Comparison of ENCODE assay signal across 9 cellular contexts in the genomic region with DNA sequence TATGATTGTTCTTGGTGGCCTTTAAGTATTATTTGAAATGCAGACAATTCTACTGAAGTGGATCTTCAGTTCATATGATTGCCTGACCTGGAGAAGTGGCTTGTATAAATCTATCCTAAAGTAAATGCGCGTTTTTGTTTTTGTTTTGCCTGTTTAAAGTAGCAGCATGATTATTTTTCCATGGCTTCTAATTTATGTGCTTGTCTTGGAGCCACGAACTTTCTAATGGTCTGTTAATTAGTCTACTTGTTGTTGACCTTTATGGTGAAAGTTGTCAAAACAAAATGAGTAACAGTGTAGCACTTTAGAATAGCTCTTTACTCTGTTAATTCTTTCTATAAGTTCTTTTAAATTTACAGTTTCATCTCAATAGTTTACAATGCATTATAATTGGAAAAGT. TPM values are rescaled to one million over a fixed set of nuclear protein-coding genes. Genes with fewer than 3 reads are reported as not detected.
DNase-seq lines count a peak whose midpoint lies in the region; ATAC-seq and TF ChIP-seq lines count a peak whose summit lies in the region.
"Had no signal": no experiment of that assay in that cellular context is flagged by ENCODE, and none has a peak within 500 bp of the region (broad histone marks: within the 10 kb centered on the region; RNA-seq: fewer than 3 reads in every experiment).

No MANE protein-coding gene starts in this region.

- no peaks in the 10 kb centered on the region for H3K9me2 ChIP-seq in PC-9 (ENCODE audit: insufficient read depth)

- POLR2A ChIA-PET in PC-9 (lab: Charles Lee; ENCODE audit: unreplicated experiment) = no interaction called here

- DNase-seq in PC-9 = no peak
- no peak for DNase-seq in esophagus muscularis mucosa (ENCODE audit: extremely low spot score)
- DNase-seq in pons (ENCODE audit: low spot score) = peak; percentile 15
- DNase-seq in activated CD4-positive, CD25-positive, alpha-beta regulatory T cell treated with anti-CD3 and anti-CD28 coated beads, Interleukin-2, amount 50 U/mL, for 72 hours = no peak
- DNase-seq in hepatic stellate cell (ENCODE audit: low spot score) = no peak
- DNase-seq in stimulated activated naive CD4-positive, alpha-beta T cell (lab: John Stamatoyannopoulos, UW) = no peak
- DNase-seq: SIG-M5 had no signal

- intact Hi-C loops in PC-9 (cut with micrococcal nuclease; ENCODE audit: unreplicated experiment) = loop anchor here (2.0 kb wide), 1 partner anchor 57 kb away; the partner anchor contains the start of gene WIPI1
- intact Hi-C loops in esophagus muscularis mucosa (cut with DNase I) = no loop called here

- CTCF ChIA-PET in PC-9 (lab: Charles Lee) = no interaction called here

- no peak for TF ChIP-seq EP300 in esophagus muscularis mucosa (IDR thresholded peaks at IDR 0.05)

- peak overlapping the region; percentile 86 for H3K4me2 ChIP-seq in PC-9

- peaks cover 10% of the 10 kb centered on the region for H3K4me1 ChIP-seq in ES-I3 (ENCODE audit: insufficient read depth, low read length)
- peaks cover 20% of the 10 kb centered on the region for H3K4me1 ChIP-seq in PC-9 (replicated peaks; ENCODE audit: insufficient read depth)
- H3K4me1 ChIP-seq in esophagus muscularis mucosa = peaks cover 30 to 55% (median 45%) of the 10 kb centered on the region in 4 donors

- BruUV-seq in PC-9 (replicated peaks; lab: Mats Ljungman, UMichigan) = no TSS peak

- no peak for TF ChIP-seq POLR2A in esophagus muscularis mucosa (IDR thresholded peaks at IDR 0.05; ENCODE audit: low read depth)

- H3K27ac ChIP-seq in PC-9 (no peak overlapping the region), esophagus muscularis mucosa (replicated peaks in 1 of 4) (peak overlapping the region; percentile 92 to 99 (median 98))

- H3K9me3 ChIP-seq in ES-I3 (ENCODE audit: control insufficient read depth, insufficient read depth, low read length) (peaks cover 19% of the 10 kb centered on the region), PC-9 (ENCODE audit: insufficient read depth, low read depth) (no peaks in the 10 kb centered on the region), esophagus muscularis mucosa (no peaks in the 10 kb centered on the region)

- peaks cover 17% of the 10 kb centered on the region for H4K20me1 ChIP-seq in PC-9 (ENCODE audit: insufficient read depth)

- H3K27me3 ChIP-seq in PC-9 (ENCODE audit: insufficient read depth, low read depth) = no peaks in the 10 kb centered on the region
- no peaks in the 10 kb centered on the region for H3K27me3 ChIP-seq in esophagus muscularis mucosa

- no peak for ATAC-seq in HG03520 (IDR thresholded peaks at IDR 0.05; ENCODE audit: unreplicated experiment)

- peaks cover 45% of the 10 kb centered on the region for H3K79me2 ChIP-seq in PC-9 (ENCODE audit: low read depth)

- H3K36me3 ChIP-seq in ES-I3 (ENCODE audit: insufficient read depth, low read length) (peaks cover 28% of the 10 kb centered on the region), PC-9 (ENCODE audit: low read depth) (peaks cover 22% of the 10 kb centered on the region; the same call in 1 of the 2 replicates), esophagus muscularis mucosa (peaks cover 7 to 37% (median 29%) of the 10 kb centered on the region in 4 donors)

- H3F3A ChIP-seq in PC-9 (ENCODE audit: insufficient read depth, low read depth) = 0 out of 2 replicates have a peak, but pooled peaks cover 6% of the 10 kb centered on the region

- H3K4me3 ChIP-seq in PC-9 = peak overlapping the region; percentile 94
- H3K4me3 ChIP-seq in esophagus muscularis mucosa = peak overlapping the region; percentile 71 to 93 (median 90)

- peak overlapping the region; percentile 96 for H3K9ac ChIP-seq in ES-I3 (ENCODE audit: low read depth, low read length)

- 20% methylated on average over 3 of the region's 3 CpGs for WGBS in esophagus muscularis mucosa

- H2AFZ ChIP-seq in PC-9 = no peak overlapping the region

- TF ChIP-seq CTCF in PC-9 (conservative IDR thresholded peaks at IDR 0.05) (no peak), esophagus muscularis mucosa (IDR thresholded peaks at IDR 0.05) (no peak)

RNA-seq across cellular contexts. Expression of gene PRKAR1A, which starts 1.7 kb away (rescaled TPM):
- total RNA-seq in PC-9 (2021) (161 and 181 TPM in 2 replicates), esophagus muscularis mucosa (100 to 1,000 TPM; 179 to 311 (median 219) TPM)

RNA-seq across cellular contexts. Expression of gene WIPI1, which starts 56.6 kb away (rescaled TPM):
- total RNA-seq in PC-9 (2021) (10.0 and 11.2 TPM in 2 replicates), esophagus muscularis mucosa (10 to 100 TPM; 27.0 to 59.4 (median 43.5) TPM)
